Comparison of ENCODE assay signal across 8 cellular contexts in genomic region chr10:113679463-113680171, GRCh38. TPM values are rescaled to one million over a fixed set of nuclear protein-coding genes. Genes with fewer than 3 reads are reported as not detected.
DNase-seq lines count a peak whose midpoint lies in the region; ATAC-seq and TF ChIP-seq lines count a peak whose summit lies in the region.

Gene CASP7, plus strand, starts transcription at chr10:113679912. Its CDS starts 17,582 bp downstream, at chr10:113697494.

- POLR2A ChIA-PET in PC-9 (lab: Charles Lee; ENCODE audit: unreplicated experiment) = interaction anchor here (0.7 kb wide), 1 partner anchor 659 kb away, joined by 6 read pairs; no protein-coding TSS in a partner anchor

- no peaks in the 10 kb centered on the region for H3F3A ChIP-seq in PC-9 (ENCODE audit: insufficient read depth, low read depth)

- BruUV-seq in PC-9 (replicated peaks; lab: Mats Ljungman, UMichigan) = no TSS peak

- no peaks in the 10 kb centered on the region for H4K20me1 ChIP-seq in PC-9 (ENCODE audit: insufficient read depth)

- no peak for TF ChIP-seq CTCF in HL-60 (IDR thresholded peaks at IDR 0.05; ENCODE audit: insufficient read depth, low read length)
- no peak for TF ChIP-seq CTCF in PC-9 (conservative IDR thresholded peaks at IDR 0.05)
- TF ChIP-seq CTCF in esophagus muscularis mucosa (IDR thresholded peaks at IDR 0.05) = no peak

- TF ChIP-seq POLR2A in esophagus muscularis mucosa (IDR thresholded peaks at IDR 0.05; ENCODE audit: low read depth) = peak; percentile 51

- H3K9me3 ChIP-seq in PC-9 (ENCODE audit: insufficient read depth, low read depth) (no peaks in the 10 kb centered on the region), esophagus muscularis mucosa (no peaks in the 10 kb centered on the region)

- H3K9me2 ChIP-seq in PC-9 (ENCODE audit: insufficient read depth) = no peaks in the 10 kb centered on the region

- H3K27ac ChIP-seq in HL-60 (replicated peaks) (peak within 1 kb of the TSS; percentile 67), PC-9 (0 out of 2 replicates have a peak within 1 kb of the TSS, but pooled peaks have one; percentile 23), esophagus muscularis mucosa (replicated peaks in 1 of 4) (peak within 1 kb of the TSS; percentile 93 to 98 (median 97))

- ATAC-seq in GM19455 (IDR thresholded peaks at IDR 0.05; ENCODE audit: unreplicated experiment) = peak; percentile 79

- H2AFZ ChIP-seq in PC-9 = peak within 1 kb of the TSS; percentile 88

- TF ChIP-seq EP300 in esophagus muscularis mucosa (IDR thresholded peaks at IDR 0.05) = peak; percentile 9

- WGBS in esophagus muscularis mucosa = 0% methylated on average over 34 of the region's 67 CpGs

- peak within 1 kb of the TSS; percentile 90 for H3K4me2 ChIP-seq in PC-9

- peak; percentile 85 for DNase-seq in Caki2 (ENCODE audit: low read depth)
- DNase-seq in HL-60 (ENCODE audit: low read depth in 1 of 2, low spot score in 1 of 2) = peak; percentile 56 to 68
- peak; percentile 52 to 71 for DNase-seq in PC-9
- peak; percentile 84 to 88 for DNase-seq in activated T-cell treated with anti-CD3 and anti-CD28 coated beads, Interleukin-2, amount 50 U/mL, for 48 hours
- peak; percentile 93 for DNase-seq in esophagus muscularis mucosa (ENCODE audit: extremely low spot score)
- DNase-seq in myocyte (ENCODE audit: low read depth) = peak; percentile 87
- peak; percentile 70 to 76 for DNase-seq in stimulated activated CD8-positive, alpha-beta memory T cell treated with anti-CD3 and anti-CD28 coated beads, Interleukin-7, amount 100 ng/mL, for 48 hours (ENCODE audit: extremely low read depth in 1 of 2, low read depth in 1 of 2)

- H3K36me3 ChIP-seq in PC-9 (ENCODE audit: low read depth) = no peaks in the 10 kb centered on the region
- H3K36me3 ChIP-seq in esophagus muscularis mucosa = no peaks in the 10 kb centered on the region

- in situ Hi-C loops in Caki2 (cut with HindIII; ENCODE audit: low pct_unique_long_range_greater_than_20kb, low sequenced_read_pairs) = no loop called here

- intact Hi-C loops in PC-9 (cut with micrococcal nuclease; ENCODE audit: unreplicated experiment) (no loop called here), esophagus muscularis mucosa (cut with DNase I) (no loop called here)

- H3K4me1 ChIP-seq in PC-9 (replicated peaks; ENCODE audit: insufficient read depth) = peaks cover 9% of the 10 kb centered on the region; the same call in 1 of the 2 replicates
- peaks cover 14 to 28% (median 24%) of the 10 kb centered on the region in 4 donors for H3K4me1 ChIP-seq in esophagus muscularis mucosa

- H3K27me3 ChIP-seq in HL-60 (ENCODE audit: insufficient read depth, poor library complexity, severe bottlenecking) (no peaks in the 10 kb centered on the region), PC-9 (ENCODE audit: insufficient read depth, low read depth) (no peaks in the 10 kb centered on the region), esophagus muscularis mucosa (no peaks in the 10 kb centered on the region)

- CTCF ChIA-PET in PC-9 (lab: Charles Lee) = interaction anchor here (0.6 to 0.7 kb wide), 4 partner anchors 19 to 868 kb away, joined by 3 to 8 read pairs (median 4); no protein-coding TSS in a partner anchor

- peaks cover 9% of the 10 kb centered on the region; the same call in 1 of the 2 replicates for H3K79me2 ChIP-seq in PC-9 (ENCODE audit: low read depth)

- peak within 1 kb of the TSS; percentile 89 for H3K4me3 ChIP-seq in HL-60 (replicated peaks; ENCODE audit: insufficient read depth, low read length)
- peak within 1 kb of the TSS; percentile 85 for H3K4me3 ChIP-seq in PC-9
- H3K4me3 ChIP-seq in esophagus muscularis mucosa = peak within 1 kb of the TSS; percentile 88 to 99 (median 93)

RNA-seq across cellular contexts. Expression of gene CASP7, which starts in this region (rescaled TPM):
- total RNA-seq in Caki2 (2014; rRNA removed; shearing (Covaris generic); ENCODE audit: low replicate concordance) = 26.1 and 39.6 TPM in 2 replicates
- 14.0 and 14.8 TPM in 2 replicates for total RNA-seq in PC-9 (2021)
- 10 to 100 TPM; 10.2 to 15.7 (median 11.6) TPM for total RNA-seq in esophagus muscularis mucosa
- 19.0 and 22.7 TPM in 2 replicates for total RNA-seq in myocyte
- polyA plus RNA-seq in myocyte (2012) = 18.4 TPM

Comparison
In these comparisons a context has a peak if more than half of its experiments do, and no peak if none do; other contexts are left out.
1. Peak in every context shown above with its lines: DNase-seq, ATAC-seq, H3K4me3 ChIP-seq and H3K27ac ChIP-seq.
2. H3K27ac ChIP-seq: peak in every context shown above with its lines; median percentile 97 in esophagus muscularis mucosa; 67 in HL-60; 23 in PC-9.